Comparison of ENCODE assay signal across 17 cellular contexts in the genomic region with DNA sequence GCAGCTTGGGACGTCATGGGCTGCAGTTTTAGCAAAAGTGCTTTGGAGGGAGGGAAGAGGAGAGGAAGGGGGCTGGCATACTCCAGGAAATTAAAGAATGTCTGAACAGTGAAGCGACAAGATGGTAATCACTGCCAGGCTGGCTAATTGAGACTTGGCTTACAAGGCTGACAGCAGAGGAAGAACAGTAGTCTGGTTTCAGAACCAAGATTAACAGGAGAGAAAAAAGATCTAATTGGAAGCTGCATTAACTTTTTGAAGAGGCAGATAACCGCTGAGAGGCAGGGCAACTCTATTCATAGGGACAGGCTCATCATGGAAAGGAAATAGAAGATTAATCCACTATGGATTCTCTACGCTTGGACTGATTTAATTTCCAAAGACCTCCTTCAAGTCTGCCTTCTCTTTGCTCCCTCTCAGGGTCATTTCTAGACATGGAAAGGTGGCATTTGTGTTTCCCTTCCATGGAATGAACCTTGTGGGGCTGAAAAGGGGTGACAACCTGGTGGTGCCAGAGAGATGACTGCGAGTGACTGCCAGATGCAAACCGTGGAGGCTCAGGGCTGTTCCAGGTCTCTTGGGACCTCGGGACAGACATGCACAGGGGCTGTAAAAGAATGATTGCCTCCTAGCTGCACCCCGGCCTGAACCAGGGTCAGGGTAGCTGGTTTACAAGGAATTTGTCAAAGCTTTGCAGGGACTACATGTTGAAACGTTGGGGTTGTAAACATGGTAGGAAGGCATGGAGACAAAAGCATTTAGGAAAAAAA.
"Had no signal": no experiment of that assay in that cellular context is flagged by ENCODE, and none has a peak within 500 bp of the region (broad histone marks: within the 10 kb centered on the region; RNA-seq: fewer than 3 reads in every experiment).

No MANE protein-coding gene starts in this region.

- H3K27ac ChIP-seq: epithelial cell of prostate, ovary had no signal

- H3K27ac Mint-ChIP-seq: activated naive CD8-positive, alpha-beta T cell treated with anti-CD3 and anti-CD28 coated beads, Interleukin-2, amount 10 ng/mL, durations not matched to agents 7 days and 5 days; dendritic cell treated with granulocyte-macrophage colony-stimulating factor and Interleukin-4, amounts not matched to agents 40 ng/mL and 50 ng/mL, for 4 days had no signal

- H3K4me3 ChIP-seq: ovary had no signal

- H3K27me3 ChIP-seq: ovary had no signal

- H3K36me3 Mint-ChIP-seq: activated naive CD8-positive, alpha-beta T cell treated with anti-CD3 and anti-CD28 coated beads, Interleukin-2, amount 10 ng/mL, durations not matched to agents 7 days and 5 days; brain had no signal

- H3K4me3 Mint-ChIP-seq: brain; dendritic cell treated with granulocyte-macrophage colony-stimulating factor and Interleukin-4, amounts not matched to agents 40 ng/mL and 50 ng/mL, for 4 days had no signal

- H3K9me3 Mint-ChIP-seq: activated naive CD8-positive, alpha-beta T cell treated with anti-CD3 and anti-CD28 coated beads, Interleukin-2, amount 10 ng/mL, durations not matched to agents 7 days and 5 days; dendritic cell treated with granulocyte-macrophage colony-stimulating factor and Interleukin-4, amounts not matched to agents 40 ng/mL and 50 ng/mL, for 4 days; nephron had no signal

- H3K9me3 ChIP-seq: ovary had no signal

- H3K4me1 Mint-ChIP-seq: brain, nephron had no signal

- H3K36me3 ChIP-seq: ovary had no signal

- H3K27me3 Mint-ChIP-seq: dendritic cell treated with granulocyte-macrophage colony-stimulating factor and Interleukin-4, amounts not matched to agents 40 ng/mL and 50 ng/mL, for 4 days had no signal

- DNase-seq: activated CD4-positive, alpha-beta T cell treated with anti-CD3 and anti-CD28 coated beads for 4 hours; activated naive CD4-positive, alpha-beta T cell; activated naive CD8-positive, alpha-beta T cell treated with anti-CD3 and anti-CD28 coated beads, Interleukin-2, amount 10 ng/mL, durations not matched to agents 7 days and 5 days; cerebellar nuclear complex; effector memory CD4-positive, alpha-beta T cell; foreskin melanocyte; kidney glomerular epithelial cell; left ventricle myocardium superior; mesendoderm; ovary; stimulated activated CD4-positive, alpha-beta T cell treated with anti-CD3 and anti-CD28 coated beads, Interleukin-12 subunit alpha, Interleukin-12 subunit beta, amount 100 ng/mL, for 4 hours; stimulated activated CD4-positive, alpha-beta T cell treated with anti-CD3 and anti-CD28 coated beads, Interleukin-2, amount 100 ng/mL, for 24 hours; T-helper 2 cell had no signal

- ATAC-seq: left ventricle myocardium superior had no signal
